In genomic region chr22:28333106-28333505, GRCh38 we compare ENCODE assay signal across 10 cellular contexts.
"Had no signal": no experiment of that assay in that cellular context is flagged by ENCODE, and none has a peak within 500 bp of the region (broad histone marks: within the 10 kb centered on the region; RNA-seq: fewer than 3 reads in every experiment).

No MANE protein-coding gene starts in this region.

- ATAC-seq: activated naive CD8-positive, alpha-beta T cell treated with anti-CD3 and anti-CD28 coated beads, Interleukin-2, amount 50 U/mL, for 24 hours; natural killer cell; stimulated activated memory B cell treated with anti-CD40 and anti-IgM and Interleukin-4, amounts not matched to agents 10 μg/mL and 1 μg/mL and 100 μg/mL, for 72 hours had no signal

- DNase-seq: activated naive CD4-positive, alpha-beta T cell; activated naive CD8-positive, alpha-beta T cell treated with anti-CD3 and anti-CD28 coated beads, Interleukin-2, amount 50 U/mL, for 24 hours; aorta; effector CD8-positive, alpha-beta T cell; kidney glomerular epithelial cell; mesenchymal stem cell; natural killer cell; posterior cingulate gyrus; stimulated activated CD4-positive, alpha-beta T cell treated with anti-CD3 and anti-CD28 coated beads, Interleukin-2, amount 100 ng/mL, for 48 hours had no signal
